In the genomic region with DNA sequence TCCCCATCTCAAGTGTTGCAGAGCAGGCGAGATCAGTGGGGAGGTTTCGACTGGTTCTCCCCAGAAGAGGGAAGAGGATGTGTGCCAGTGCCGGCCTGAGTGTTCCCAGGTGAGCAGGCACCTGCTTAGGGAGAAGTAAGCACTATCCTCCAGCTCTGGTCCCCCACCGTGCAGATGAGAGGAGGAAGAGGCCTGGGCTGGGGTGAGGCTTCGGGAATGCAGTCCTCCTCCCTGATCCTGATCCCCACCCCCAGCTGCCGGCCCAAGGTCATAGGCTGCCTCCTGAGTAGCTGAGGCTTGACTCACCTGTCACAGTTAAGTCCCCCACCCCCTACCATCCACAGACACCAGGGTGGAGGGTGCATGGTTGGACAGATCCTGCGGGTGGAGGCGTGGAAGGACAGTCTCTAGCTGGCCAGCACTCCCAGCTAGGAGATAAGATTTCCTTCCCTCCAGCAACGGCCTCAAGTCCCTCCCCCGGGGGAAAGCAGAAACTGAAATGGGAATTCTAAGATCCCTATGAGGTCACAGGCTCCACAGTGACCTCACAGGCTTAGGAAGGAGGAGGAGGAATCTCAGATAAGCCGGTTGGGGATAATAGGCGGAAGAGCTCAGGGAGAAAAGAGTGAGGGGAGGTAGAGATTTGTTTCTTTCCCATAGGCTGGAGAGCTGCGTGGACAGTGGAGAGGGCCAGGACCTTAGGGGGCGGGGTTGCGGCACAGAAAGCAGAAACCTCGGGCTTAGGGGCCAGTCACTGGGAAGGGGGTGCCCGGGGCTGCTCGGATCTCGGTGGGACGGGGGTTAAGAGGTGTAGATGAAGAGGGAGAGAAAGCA, we compare ENCODE assay signal across 8 cellular contexts. TPM values are rescaled to one million over a fixed set of nuclear protein-coding genes. Genes with fewer than 3 reads are reported as not detected.
DNase-seq lines count a peak whose midpoint lies in the region; TF ChIP-seq lines count a peak whose summit lies in the region.

No MANE protein-coding gene starts in this region.

- intact Hi-C loops in posterior vena cava (cut with DNase I) = no loop called here

- H3K9me3 Mint-ChIP-seq in endothelial cell (ENCODE audit: unreplicated experiment) = no peaks in the 10 kb centered on the region

- peak overlapping the region; percentile 96 for H3K27ac Mint-ChIP-seq in endothelial cell (ENCODE audit: unreplicated experiment)

- peaks cover 20% of the 10 kb centered on the region for H3K36me3 ChIP-seq in mucosa of stomach (ENCODE audit: control insufficient read depth, insufficient read depth, low read length)

- DNase-seq in stimulated activated CD4-positive, alpha-beta T cell treated with anti-CD3 and anti-CD28 coated beads, Interleukin-15, amount 100 ng/mL, for 24 hours = peak; percentile 27
- DNase-seq in stimulated activated CD4-positive, alpha-beta T cell treated with anti-CD3 and anti-CD28 coated beads, Interleukin-2, amount 100 ng/mL, for 48 hours = no peak
- DNase-seq in RPMI7951 (ENCODE audit: low read depth) (peak; percentile 70), endothelial cell (ENCODE audit: low spot score) (peak; percentile 65), posterior vena cava (ENCODE audit: low spot score) (no peak), T1000 (lab: John Stamatoyannopoulos, UW) (no peak), NCI-H2081 treated with DMSO at 0.1 percent for 48 hours (lab: John Stamatoyannopoulos, UW) (no peak)

- H3K4me3 Mint-ChIP-seq in endothelial cell (ENCODE audit: unreplicated experiment) = peak overlapping the region; percentile 99

- no peaks in the 10 kb centered on the region for H3K9me3 ChIP-seq in mucosa of stomach (ENCODE audit: control insufficient read depth, low read length)

- peaks cover 23% of the 10 kb centered on the region for H3K27me3 Mint-ChIP-seq in endothelial cell (ENCODE audit: unreplicated experiment)

- no peak for TF ChIP-seq CTCF in endothelial cell (IDR thresholded peaks at IDR 0.05; ENCODE audit: unreplicated experiment)

- H3K4me1 ChIP-seq in mucosa of stomach (ENCODE audit: control insufficient read depth, insufficient read depth, low read length) = peaks cover 39% of the 10 kb centered on the region

- peaks cover 39% of the 10 kb centered on the region for H3K4me1 Mint-ChIP-seq in endothelial cell (ENCODE audit: unreplicated experiment)

- H3K36me3 Mint-ChIP-seq in endothelial cell (ENCODE audit: low read depth, unreplicated experiment) = peaks cover 6% of the 10 kb centered on the region

- H3K27me3 ChIP-seq in mucosa of stomach (ENCODE audit: control insufficient read depth, insufficient read depth, low read length) = peaks cover 7% of the 10 kb centered on the region

- peak overlapping the region; percentile 84 for H3K9ac ChIP-seq in mucosa of stomach (ENCODE audit: low read length)

- peak overlapping the region; percentile 66 for H3K4me3 ChIP-seq in mucosa of stomach (ENCODE audit: low read length)

RNA-seq across cellular contexts. Expression of a gene that starts 1.0 kb away (rescaled TPM):
- 8.3 and 10.8 TPM in 2 replicates for total RNA-seq in RPMI7951 (2014; rRNA removed; shearing (Covaris generic))
- total RNA-seq in endothelial cell (ENCODE audit: unreplicated experiment) (89.7 TPM), posterior vena cava (10 to 100 TPM; 28.5 to 30.7 TPM)

RNA-seq across cellular contexts. Expression of a gene that starts 1.2 kb away (rescaled TPM):
- 0.49 and 0.72 TPM in 2 replicates for total RNA-seq in RPMI7951 (2014; rRNA removed; shearing (Covaris generic))
- total RNA-seq in endothelial cell (ENCODE audit: unreplicated experiment) (1.3 TPM), posterior vena cava (under 1 TPM; 0.14 to 0.51 TPM)

RNA-seq across cellular contexts. Expression of a gene that starts 11.2 kb away (rescaled TPM):
- total RNA-seq in RPMI7951 (2014; rRNA removed; shearing (Covaris generic)) = 2.1 TPM in 1 of 2 replicates, not detected in the other
- 2.6 TPM for total RNA-seq in endothelial cell (ENCODE audit: unreplicated experiment)
- total RNA-seq in posterior vena cava = 1 to 10 TPM; 2.8 to 5.0 TPM

RNA-seq across cellular contexts. Expression of a gene that starts 17.3 kb away (rescaled TPM):
- total RNA-seq in RPMI7951 (2014; rRNA removed; shearing (Covaris generic)) = 175 and 237 TPM in 2 replicates
- total RNA-seq in endothelial cell (ENCODE audit: unreplicated experiment) (4.4 TPM), posterior vena cava (100 to 1,000 TPM in 1 of 2 donors, 10 to 100 TPM in 1; 79.5 to 230 TPM)

RNA-seq across cellular contexts. Expression of a gene that starts 27.4 kb away (rescaled TPM):
- total RNA-seq in RPMI7951 (2014; rRNA removed; shearing (Covaris generic)) = 19.7 and 28.7 TPM in 2 replicates
- total RNA-seq in endothelial cell (ENCODE audit: unreplicated experiment) (31.7 TPM), posterior vena cava (10 to 100 TPM; 10.8 to 16.3 TPM)

Comparison
In these comparisons a context has a peak if more than half of its experiments do, and no peak if none do; other contexts are left out.
1. DNase-seq: peak in stimulated activated CD4-positive, alpha-beta T cell treated with anti-CD3 and anti-CD28 coated beads, Interleukin-15, amount 100 ng/mL, for 24 hours (single experiment), RPMI7951 (single experiment) and endothelial cell (single experiment); none in stimulated activated CD4-positive, alpha-beta T cell treated with anti-CD3 and anti-CD28 coated beads, Interleukin-2, amount 100 ng/mL, for 48 hours (0 of 2), posterior vena cava (single experiment), T1000 (single experiment) and NCI-H2081 treated with DMSO at 0.1 percent for 48 hours (single experiment).